In the genomic region with DNA sequence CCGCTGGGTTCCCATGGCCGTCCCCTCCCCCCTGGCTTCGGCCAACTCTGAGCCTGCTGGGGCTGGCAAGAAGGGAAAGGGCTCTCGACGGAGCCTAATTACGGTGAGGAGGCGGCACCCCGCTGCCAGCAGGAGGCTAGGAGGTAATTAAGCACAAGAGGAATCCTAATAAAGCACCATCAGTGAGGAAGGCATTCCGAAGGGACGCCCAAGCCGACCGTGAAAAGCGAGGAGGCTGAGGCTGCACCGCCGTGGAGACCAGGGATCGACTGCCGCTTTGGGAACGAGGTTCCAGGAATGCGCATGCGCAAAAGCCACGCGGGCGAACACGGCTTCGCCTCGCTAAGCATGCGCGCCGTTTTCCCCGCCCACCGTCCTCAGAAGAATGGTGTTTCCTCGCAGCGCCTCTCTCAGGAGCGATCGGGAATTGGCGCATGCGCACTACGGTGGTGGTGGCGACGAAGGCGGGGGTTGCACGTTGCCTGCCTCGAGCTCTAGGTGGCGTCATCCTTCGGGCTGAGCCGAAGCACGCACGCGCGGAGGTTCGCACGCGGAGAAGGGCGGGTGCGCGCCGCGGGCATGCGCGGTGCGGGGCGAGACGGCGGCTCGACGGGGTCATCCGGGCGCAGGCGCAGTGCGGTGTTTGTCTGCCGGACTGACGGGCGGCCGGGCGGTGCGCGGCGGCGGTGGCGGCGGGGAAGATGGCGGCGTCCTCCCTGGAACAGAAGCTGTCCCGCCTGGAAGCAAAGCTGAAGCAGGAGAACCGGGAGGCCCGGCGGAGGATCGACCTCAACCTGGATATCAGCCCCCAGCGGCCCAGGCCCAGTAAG, we compare ENCODE assay signal across 8 cellular contexts. TPM values are rescaled to one million over a fixed set of nuclear protein-coding genes. Genes with fewer than 3 reads are reported as not detected.
DNase-seq lines count a peak whose midpoint lies in the region; ATAC-seq and TF ChIP-seq lines count a peak whose summit lies in the region.

A gene (plus strand): TSS at position 634 of the 830 bp plus-strand sequence. CDS start 68 bp downstream, at position 702.

- WGBS in lung, 2 donors = 0% methylated on average over 62 to 89 of the region's 89 CpGs

- peak within 1 kb of the TSS; percentile 74 for H3K4me3 ChIP-seq in lung

- H3K9me3 ChIP-seq in lung (ENCODE audit: control insufficient read depth in 2 of 2, insufficient read depth in 1 of 2, low read length in 1 of 2) = peaks cover 0 to under 1% of the 10 kb centered on the region in 2 donors

- peaks cover 0 to 22% of the 10 kb centered on the region in 2 donors for H3K4me1 ChIP-seq in lung (ENCODE audit: control insufficient read depth in 2 of 2, insufficient read depth in 2 of 2, low read length in 2 of 2)

- TF ChIP-seq CTCF in GM20000 (IDR thresholded peaks at IDR 0.05; ENCODE audit: extremely low read depth, missing control alignments) (peak; percentile 69), lung (IDR thresholded peaks at IDR 0.05; ENCODE audit: control extremely low read depth, extremely low read depth) (peak; percentile 64)

- H3K36me3 ChIP-seq in lung (ENCODE audit: control insufficient read depth in 2 of 2, insufficient read depth in 2 of 2, low read length in 2 of 2) = peaks cover 0 to 11% of the 10 kb centered on the region in 2 donors

- DNase-seq in COR-L47 (lab: John Stamatoyannopoulos, UW) = peak; percentile 99
- DNase-seq in GM20000 (ENCODE audit: low spot score) = peak; percentile 100
- peak; percentile 98 for DNase-seq in HT-29 (ENCODE audit: low spot score)
- DNase-seq in NK-92 treated with Interleukin-12 subunit alpha and Interleukin-12 subunit beta, amount 100 ng/mL, for 24 hours (lab: John Stamatoyannopoulos, UW) = peak; percentile 100
- peak; percentile 100 for DNase-seq in activated CD8-positive, alpha-beta memory T cell treated with anti-CD3 and anti-CD28 coated beads for 24 hours
- peak; percentile 100 for DNase-seq in effector CD8-positive, alpha-beta T cell (lab: John Stamatoyannopoulos, UW)
- DNase-seq in lung (ENCODE audit: low spot score) = peak; percentile 100
- DNase-seq in stimulated activated CD4-positive, alpha-beta T cell treated with anti-CD3 and anti-CD28 coated beads, TNF-alpha, amount 100 ng/mL, for 4 hours (ENCODE audit: low read depth in 3 of 3) = peak; percentile 100

- H3K27me3 ChIP-seq in lung (ENCODE audit: control insufficient read depth, insufficient read depth) = no peaks in the 10 kb centered on the region

- ATAC-seq in lung (ENCODE audit: insufficient read depth, low FRiP score) = peak; percentile 92

- H3K27ac ChIP-seq in lung (ENCODE audit: low read depth in 1 of 2, low read length in 1 of 2) = peak within 1 kb of the TSS; percentile 89 to 94

RNA-seq across cellular contexts. Expression of the gene that starts here (rescaled TPM):
- 28.8 and 30.8 TPM in 2 replicates for total RNA-seq in HT-29 (2014; rRNA removed; shearing (Covaris generic))
- 10 to 100 TPM; 17.8 to 28.7 TPM for total RNA-seq in lung
- 10 to 100 TPM; 18.1 to 41.7 TPM for polyA plus RNA-seq in lung

Comparison
In these comparisons a context has a peak if more than half of its experiments do, and no peak if none do; other contexts are left out.
1. Peak in every context shown above with its lines: DNase-seq, ATAC-seq, H3K4me3 ChIP-seq and H3K27ac ChIP-seq.